ENCODE assay signal across 18 cellular contexts in genomic region chr9:129185991-129186390, GRCh38. TPM values are rescaled to one million over a fixed set of nuclear protein-coding genes. Genes with fewer than 3 reads are reported as not detected.
DNase-seq lines count a peak whose midpoint lies in the region; ATAC-seq, FAIRE-seq and TF ChIP-seq lines count a peak whose summit lies in the region.
"Had no signal": no experiment of that assay in that cellular context is flagged by ENCODE, and none has a peak within 500 bp of the region (broad histone marks: within the 10 kb centered on the region; RNA-seq: fewer than 3 reads in every experiment).

No MANE protein-coding gene starts in this region.

- peak; percentile 34 for DNase-seq in NCI-H2171 treated with DMSO at 0.1 percent for 48 hours (lab: John Stamatoyannopoulos, UW)
- no peak for DNase-seq in NCI-H2171 (lab: John Stamatoyannopoulos, UW)
- DNase-seq in stimulated activated CD4-positive, alpha-beta T cell treated with anti-CD3 and anti-CD28 coated beads, Interleukin-15, amount 100 ng/mL, for 24 hours, result peak; percentile 48
- DNase-seq in stimulated activated CD4-positive, alpha-beta T cell treated with anti-CD3 and anti-CD28 coated beads, Interleukin-2, amount 100 ng/mL, for 48 hours, result no peak
- peak; percentile 38 for DNase-seq in bronchial epithelial cell (ENCODE audit: low read depth)
- DNase-seq in stimulated activated CD8-positive, alpha-beta memory T cell treated with anti-CD3 and anti-CD28 coated beads, Interleukin-4, amount 100 ng/mL, for 48 hours, result peak; percentile 54
- DNase-seq in WTC11 (ENCODE audit: low spot score), result no peak
- no peak for DNase-seq in inferior parietal cortex (ENCODE audit: extremely low spot score)
- DNase-seq: effector memory CD4-positive, alpha-beta T cell; hypothalamus; left lung; NCI-H2029 treated with DMSO at 0.1 percent for 48 hours; NCI-H524 treated with DMSO at 0.1 percent for 48 hours; OCI-M1; stimulated activated naive B cell treated with anti-CD40 and anti-IgM and Interleukin-4, amounts not matched to agents 10 μg/mL and 1 μg/mL and 100 μg/mL, for 72 hours; upper lobe of right lung had no signal

- H3K4me3 ChIP-seq in bronchial epithelial cell (ENCODE audit: low read depth, low read length), result no peak overlapping the region
- H3K4me3 ChIP-seq: BLaER1, HAP-1, left lung, upper lobe of right lung had no signal

- no peak for ATAC-seq in WTC11
- ATAC-seq: left lung; stimulated activated naive B cell treated with anti-CD40 and anti-IgM and Interleukin-4, amounts not matched to agents 10 μg/mL and 1 μg/mL and 100 μg/mL, for 72 hours; upper lobe of right lung had no signal

- H3K36me3 ChIP-seq in bronchial epithelial cell (ENCODE audit: control insufficient read depth, insufficient read depth, low read length), result no peaks in the 10 kb centered on the region
- H3K36me3 ChIP-seq: BLaER1, HAP-1, left lung, upper lobe of right lung had no signal

- no peak overlapping the region for H3K27ac Mint-ChIP-seq in WTC11
- H3K27ac Mint-ChIP-seq: stimulated activated naive B cell treated with anti-CD40 and anti-IgM and Interleukin-4, amounts not matched to agents 10 μg/mL and 1 μg/mL and 100 μg/mL, for 72 hours had no signal

- no peak for FAIRE-seq in bronchial epithelial cell (lab: Jason Lieb, UNC)

- no peak for TF ChIP-seq CTCF in bronchial epithelial cell (IDR thresholded peaks at IDR 0.05; ENCODE audit: insufficient read depth, low read length, severe bottlenecking)
- no peak for TF ChIP-seq CTCF in WTC11 (IDR thresholded peaks at IDR 0.05)

- CTCF ChIA-PET in WTC11 (lab: Charles Lee), result no interaction called here

- peaks cover 10% of the 10 kb centered on the region for H3K4me1 Mint-ChIP-seq in WTC11
- H3K4me1 Mint-ChIP-seq: stimulated activated naive B cell treated with anti-CD40 and anti-IgM and Interleukin-4, amounts not matched to agents 10 μg/mL and 1 μg/mL and 100 μg/mL, for 72 hours had no signal

- peaks cover 92% of the 10 kb centered on the region for H3K27me3 Mint-ChIP-seq in WTC11 (ENCODE audit: low read depth)

- H3K4me3 Mint-ChIP-seq in WTC11, result no peak overlapping the region
- H3K4me3 Mint-ChIP-seq: stimulated activated naive B cell treated with anti-CD40 and anti-IgM and Interleukin-4, amounts not matched to agents 10 μg/mL and 1 μg/mL and 100 μg/mL, for 72 hours had no signal

- peaks cover 6% of the 10 kb centered on the region; the same call in 1 of the 2 replicates for H3K9me3 Mint-ChIP-seq in WTC11

- POLR2A ChIA-PET in WTC11 (lab: Charles Lee), result no interaction called here

- H3K27me3 ChIP-seq in bronchial epithelial cell (ENCODE audit: control insufficient read depth, insufficient read depth, low read length), result no peaks in the 10 kb centered on the region
- H3K27me3 ChIP-seq: BLaER1, left lung, upper lobe of right lung had no signal

- H3K36me3 Mint-ChIP-seq in WTC11, result no peaks in the 10 kb centered on the region
- H3K36me3 Mint-ChIP-seq: stimulated activated naive B cell treated with anti-CD40 and anti-IgM and Interleukin-4, amounts not matched to agents 10 μg/mL and 1 μg/mL and 100 μg/mL, for 72 hours had no signal

TF ChIP-seq in WTC11, 78 proteins besides CTCF, POLR2A, EP300 and RAD21:
- TF ChIP-seq NR2C2 (CRISPR knock-in tag; IDR thresholded peaks at IDR 0.05) (no peak), TCF7 (CRISPR knock-in tag; IDR thresholded peaks at IDR 0.05; ENCODE audit: low read depth) (no peak), E2F1 (CRISPR knock-in tag; IDR thresholded peaks at IDR 0.05) (no peak), ZNF219 (CRISPR knock-in tag; IDR thresholded peaks at IDR 0.05; ENCODE audit: borderline replicate concordance) (no peak), PRRX2 (CRISPR knock-in tag; IDR thresholded peaks at IDR 0.05) (no peak), ATF2 (CRISPR knock-in tag; IDR thresholded peaks at IDR 0.05; ENCODE audit: borderline replicate concordance, low read depth) (no peak), EMX1 (CRISPR knock-in tag; IDR thresholded peaks at IDR 0.05) (no peak), OVOL2 (CRISPR knock-in tag; IDR thresholded peaks at IDR 0.05; ENCODE audit: borderline replicate concordance) (no peak), TEAD1 (CRISPR knock-in tag; IDR thresholded peaks at IDR 0.05) (no peak), FOXJ3 (CRISPR knock-in tag; IDR thresholded peaks at IDR 0.05; ENCODE audit: borderline replicate concordance) (no peak), ZNF396 (CRISPR knock-in tag; IDR thresholded peaks at IDR 0.05; ENCODE audit: borderline replicate concordance) (no peak), ETV6 (CRISPR knock-in tag; IDR thresholded peaks at IDR 0.05) (no peak), HMGXB4 (CRISPR knock-in tag; IDR thresholded peaks at IDR 0.05) (no peak), FOXP1 (CRISPR knock-in tag; IDR thresholded peaks at IDR 0.05; ENCODE audit: borderline replicate concordance) (no peak), ZNF671 (CRISPR knock-in tag; IDR thresholded peaks at IDR 0.05) (no peak)
TF ChIP-seq in WTC11: peak in this region for 0.

RNA-seq across cellular contexts. Expression of gene IER5L, which starts 7.9 kb away (rescaled TPM):
- total RNA-seq in bronchial epithelial cell (15.7 and 19.5 TPM in 2 replicates), WTC11 (2021) (4.6 to 5.9 TPM (median 5.1 TPM) in 3 replicates)

Comparison
In these comparisons a context has a peak if more than half of its experiments do, and no peak if none do; other contexts are left out.
1. DNase-seq: peak in NCI-H2171 treated with DMSO at 0.1 percent for 48 hours (single experiment), stimulated activated CD4-positive, alpha-beta T cell treated with anti-CD3 and anti-CD28 coated beads, Interleukin-15, amount 100 ng/mL, for 24 hours (single experiment), bronchial epithelial cell (single experiment) and stimulated activated CD8-positive, alpha-beta memory T cell treated with anti-CD3 and anti-CD28 coated beads, Interleukin-4, amount 100 ng/mL, for 48 hours (single experiment); none in NCI-H2171 (single experiment), stimulated activated CD4-positive, alpha-beta T cell treated with anti-CD3 and anti-CD28 coated beads, Interleukin-2, amount 100 ng/mL, for 48 hours (0 of 2), WTC11 (single experiment) and inferior parietal cortex (single experiment).